In the genomic region with DNA sequence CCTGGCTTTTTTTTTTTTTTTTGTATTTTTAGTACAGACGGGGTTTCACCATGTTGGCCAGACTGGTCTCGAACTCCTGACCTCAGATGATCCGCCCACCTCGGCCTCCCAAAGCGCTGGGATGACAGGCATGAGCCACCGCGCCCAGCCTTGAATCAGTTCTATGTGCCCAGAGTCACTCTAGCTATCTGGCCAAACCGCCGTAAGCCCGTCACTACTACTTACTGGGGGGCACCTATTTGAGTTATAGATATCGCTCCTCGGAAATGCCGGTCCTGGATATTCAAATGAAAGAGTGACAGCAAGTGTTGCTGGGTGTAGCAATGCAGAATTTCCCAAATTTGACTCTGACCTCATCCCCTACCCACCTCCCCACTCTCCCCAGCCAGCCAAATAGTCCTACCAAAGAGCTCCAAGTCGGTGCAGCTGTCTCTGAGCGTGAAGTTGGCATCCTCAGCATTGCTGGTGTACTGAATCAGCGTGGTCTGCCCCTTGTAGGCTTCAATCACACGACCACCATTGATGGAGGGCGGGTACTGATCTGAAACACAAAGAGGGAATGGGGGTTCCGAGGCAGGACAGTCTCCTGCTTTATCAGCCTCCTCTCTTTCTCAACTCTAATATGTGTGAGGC, we compare ENCODE assay signal across 22 cellular contexts. TPM values are rescaled to one million over a fixed set of nuclear protein-coding genes. Genes with fewer than 3 reads are reported as not detected.
"Had no signal": no experiment of that assay in that cellular context is flagged by ENCODE, and none has a peak within 500 bp of the region (broad histone marks: within the 10 kb centered on the region; RNA-seq: fewer than 3 reads in every experiment).

No MANE protein-coding gene starts in this region.

- H3K36me3 ChIP-seq: brain microvascular endothelial cell, esophagus squamous epithelium, heart right ventricle, lower lobe of right lung, pancreas, right atrium auricular region had no signal

- H3K27ac ChIP-seq: brain microvascular endothelial cell, esophagus squamous epithelium, heart right ventricle, lower lobe of right lung, pancreas, right atrium auricular region, VCaP had no signal

- H3K4me3 ChIP-seq: esophagus squamous epithelium, heart right ventricle, lower lobe of right lung, pancreas, right atrium auricular region had no signal

- FAIRE-seq: astrocyte, pancreas, TTC549 had no signal

- H3K27me3 ChIP-seq: right atrium auricular region had no signal

- ATAC-seq: heart right ventricle, lower lobe of right lung, pancreas had no signal

- DNase-seq: activated CD4-positive, alpha-beta T cell treated with anti-CD3 and anti-CD28 coated beads for 4 hours; activated CD4-positive, alpha-beta T cell treated with anti-CD3 and anti-CD28 coated beads, Interleukin-2, amount 50 U/mL, for 4 hours; activated CD8-positive, alpha-beta memory T cell treated with anti-CD3 and anti-CD28 coated beads for 24 hours; activated effector memory CD4-positive, alpha-beta T cell treated with anti-CD3 and anti-CD28 coated beads, Interleukin-2, amount 50 U/mL, for 16 hours; activated naive CD4-positive, alpha-beta T cell treated with anti-CD3 and anti-CD28 coated beads, Interleukin-2, amount 50 U/mL, for 16 hours; amniotic stem cell; brain microvascular endothelial cell; central memory CD4-positive, alpha-beta T cell; esophagus squamous epithelium; foreskin melanocyte; heart right ventricle; lower lobe of right lung; mesenchymal stem cell; pancreas; stimulated activated naive CD4-positive, alpha-beta T cell treated with Interleukin-2 at 50 U/mL for 16 hours; T-helper 9 cell had no signal

- H3K4me1 ChIP-seq: pancreas had no signal

- H3K9me3 ChIP-seq: esophagus squamous epithelium, heart right ventricle, lower lobe of right lung, pancreas, right atrium auricular region had no signal

RNA-seq across cellular contexts. Expression of a gene that starts 38.1 kb away (rescaled TPM):
- total RNA-seq: astrocyte, glomerular endothelial cell had no signal

RNA-seq across cellular contexts. Expression of a gene that starts 52.9 kb away (rescaled TPM):
- total RNA-seq: heart right ventricle, pulmonary artery endothelial cell had no signal
